Comparison of ENCODE assay signal across 16 cellular contexts in the genomic region with DNA sequence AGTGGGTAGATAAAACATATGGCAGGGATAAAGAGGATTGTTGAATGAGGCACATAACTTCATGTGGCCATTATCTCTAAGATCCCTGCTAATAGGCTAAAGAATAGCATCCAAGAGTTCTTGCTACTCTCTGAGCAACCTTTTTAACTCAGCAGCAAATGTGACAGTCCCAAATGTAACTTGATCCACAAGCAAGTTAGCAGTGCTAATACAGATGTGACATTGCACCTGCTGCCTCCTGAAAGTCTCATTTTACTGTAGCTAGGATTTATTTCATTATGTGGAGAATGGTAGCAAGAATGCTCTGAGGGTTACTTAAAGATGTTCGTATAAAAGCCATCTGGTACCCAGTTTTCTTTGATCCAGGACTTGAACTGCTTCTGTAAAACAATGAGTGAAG. TPM values are rescaled to one million over a fixed set of nuclear protein-coding genes. Genes with fewer than 3 reads are reported as not detected.
"Had no signal": no experiment of that assay in that cellular context is flagged by ENCODE, and none has a peak within 500 bp of the region (broad histone marks: within the 10 kb centered on the region; RNA-seq: fewer than 3 reads in every experiment).

No MANE protein-coding gene starts in this region.

- H3K4me3 Mint-ChIP-seq: activated CD8-positive, alpha-beta T cell treated with anti-CD3 and anti-CD28 coated beads for 36 hours; activated T-cell treated with anti-CD3 and anti-CD28 coated beads, Interleukin-2, amount 50 U/mL, for 4 hours; naive B cell; stimulated activated naive CD8-positive, alpha-beta T cell treated with anti-CD3 and anti-CD28 coated beads, Interleukin-15, Interleukin-2, amounts not matched to agents 100 ng/mL and 50 ng/mL, for 24 hours; type B pancreatic cell had no signal

- H3K4me1 Mint-ChIP-seq: naive B cell had no signal

- ATAC-seq: activated CD8-positive, alpha-beta T cell treated with anti-CD3 and anti-CD28 coated beads for 36 hours; activated T-cell treated with anti-CD3 and anti-CD28 coated beads, Interleukin-2, amount 50 U/mL, for 4 hours; gastroesophageal sphincter; left cardiac atrium; lower lobe of right lung had no signal

- H3K9me3 Mint-ChIP-seq: type B pancreatic cell had no signal

- H3K36me3 Mint-ChIP-seq: naive B cell had no signal

- DNase-seq: activated CD8-positive, alpha-beta T cell treated with anti-CD3 and anti-CD28 coated beads for 36 hours; activated effector memory CD4-positive, alpha-beta T cell treated with Interleukin-2 at 50 U/mL for 16 hours; activated naive CD4-positive, alpha-beta T cell treated with anti-CD3 and anti-CD28 coated beads, Interleukin-2, amount 50 U/mL, for 16 hours; activated T-cell treated with anti-CD3 and anti-CD28 coated beads, Interleukin-2, amount 50 U/mL, for 4 hours; dorsolateral prefrontal cortex; left cardiac atrium; lower lobe of right lung; naive B cell; sigmoid colon; spleen; WERI-Rb-1 had no signal

- H3K27me3 Mint-ChIP-seq: activated CD8-positive, alpha-beta T cell treated with anti-CD3 and anti-CD28 coated beads for 36 hours; naive B cell; stimulated activated naive CD8-positive, alpha-beta T cell treated with anti-CD3 and anti-CD28 coated beads, Interleukin-15, Interleukin-2, amounts not matched to agents 100 ng/mL and 50 ng/mL, for 24 hours; type B pancreatic cell had no signal

- H3K27ac Mint-ChIP-seq: activated CD8-positive, alpha-beta T cell treated with anti-CD3 and anti-CD28 coated beads for 36 hours; naive B cell; stimulated activated naive CD8-positive, alpha-beta T cell treated with anti-CD3 and anti-CD28 coated beads, Interleukin-15, Interleukin-2, amounts not matched to agents 100 ng/mL and 50 ng/mL, for 24 hours; type B pancreatic cell had no signal

RNA-seq across cellular contexts. Expression of gene CDH10, which starts 45.9 kb away (rescaled TPM):
- total RNA-seq: activated CD8-positive, alpha-beta T cell treated with anti-CD3 and anti-CD28 coated beads for 36 hours; activated T-cell treated with anti-CD3 and anti-CD28 coated beads, Interleukin-2, amount 50 U/mL, for 4 hours; bronchial epithelial cell; spleen; suprapubic skin had no signal
